ENCODE assay signal across 8 cellular contexts in genomic region chr4:68349361-68350360, GRCh38. TPM values are rescaled to one million over a fixed set of nuclear protein-coding genes. Genes with fewer than 3 reads are reported as not detected.
DNase-seq lines count a peak whose midpoint lies in the region; ATAC-seq and TF ChIP-seq lines count a peak whose summit lies in the region.

TSS of gene YTHDC1 (minus strand) at chr4:68350090. CDS start at chr4:68349753, 337 bp downstream.

- H3F3A ChIP-seq in PC-3 (ENCODE audit: low read length, unreplicated experiment), result peaks cover 6% of the 10 kb centered on the region

- peak within 1 kb of the TSS; percentile 76 for H2AFZ ChIP-seq in PC-3 (ENCODE audit: low read length)

- H3K9me3 ChIP-seq in PC-3 (ENCODE audit: low read length) (no peaks in the 10 kb centered on the region), mucosa of descending colon (no peaks in the 10 kb centered on the region)

- intact Hi-C loops in PC-3 (cut with micrococcal nuclease) (loop anchor here (1.0 to 10.0 kb wide), 3 partner anchors 20 to 745 kb away; partner anchors contain the start of gene UGT2B7), mucosa of descending colon (cut with DNase I, micrococcal nuclease) (no loop called here)

- H3K79me2 ChIP-seq in PC-3 (ENCODE audit: low read length), result peaks cover 52% of the 10 kb centered on the region

- DNase-seq in DMS153 (lab: John Stamatoyannopoulos, UW) (peak; percentile 93), PC-3 (peak; percentile 99), activated T-cell treated with anti-CD3 and anti-CD28 coated beads for 48 hours (ENCODE audit: low read depth) (peak; percentile 89), epithelial cell of prostate (ENCODE audit: low read depth, low spot score) (peak; percentile 89), mucosa of descending colon (peak; percentile 96 to 99 (median 98))
- DNase-seq in stimulated activated CD8-positive, alpha-beta memory T cell treated with anti-CD3 and anti-CD28 coated beads, Interleukin-4, amount 100 ng/mL, for 24 hours (ENCODE audit: low read depth), result peak; percentile 93

- no TSS peak for BruUV-seq in PC-3 (replicated peaks; lab: Mats Ljungman, UMichigan)

- peak; percentile 97 for ATAC-seq in GM21576 (IDR thresholded peaks at IDR 0.05; ENCODE audit: unreplicated experiment)
- ATAC-seq in PC-3, result peak; percentile 87
- peak; percentile 99 for ATAC-seq in mucosa of descending colon

- no peaks in the 10 kb centered on the region for H3K27me3 ChIP-seq in PC-3 (ENCODE audit: low read length)

- H4K20me1 ChIP-seq in PC-3 (ENCODE audit: low read length), result peaks cover 43% of the 10 kb centered on the region

- peak within 1 kb of the TSS; percentile 96 for H3K9ac ChIP-seq in PC-3 (ENCODE audit: low read length)

- 0 out of 2 replicates have a peak, but pooled peaks have one; percentile 9 for TF ChIP-seq CTCF in PC-3 (conservative IDR thresholded peaks at IDR 0.05; ENCODE audit: low read depth, low read length)
- TF ChIP-seq CTCF in mucosa of descending colon (IDR thresholded peaks at IDR 0.05), result no peak

- H3K4me3 ChIP-seq in PC-3 (ENCODE audit: low read length) (peak within 1 kb of the TSS; percentile 93), mucosa of descending colon (peak within 1 kb of the TSS; percentile 91)

- TF ChIP-seq RAD21 in Ishikawa (IDR thresholded peaks at IDR 0.05; ENCODE audit: low read depth), result no peak

- H3K36me3 ChIP-seq in PC-3 (ENCODE audit: low read depth, low read length) (no peaks in the 10 kb centered on the region), mucosa of descending colon (ENCODE audit: low read depth) (no peaks in the 10 kb centered on the region)

- H3K4me1 ChIP-seq in PC-3 (ENCODE audit: insufficient read depth, low read length) (peaks cover 34% of the 10 kb centered on the region), mucosa of descending colon (ENCODE audit: low read depth) (peaks cover 16% of the 10 kb centered on the region)

- 0 out of 2 replicates have a peak, but pooled peaks have one; percentile 36 for TF ChIP-seq EP300 in Ishikawa (IDR thresholded peaks at IDR 0.05; ENCODE audit: borderline replicate concordance)

- no peaks in the 10 kb centered on the region for H3K9me2 ChIP-seq in PC-3 (replicated peaks; ENCODE audit: low read length)

- POLR2A ChIA-PET in PC-3 (lab: Charles Lee; ENCODE audit: unreplicated experiment), result interaction anchor here (0.6 kb wide), 1 partner anchor 22 kb away, joined by 4 read pairs; no protein-coding TSS in a partner anchor

- CTCF ChIA-PET in PC-3 (lab: Charles Lee), result no interaction called here

- peak within 1 kb of the TSS; percentile 91 for H3K4me2 ChIP-seq in PC-3 (ENCODE audit: low read length)

- H3K27ac ChIP-seq in PC-3 (ENCODE audit: low read length), result peak within 1 kb of the TSS; percentile 78
- H3K27ac ChIP-seq in epithelial cell of prostate, result peak within 1 kb of the TSS; percentile 89

TF ChIP-seq in Ishikawa, 13 proteins besides CTCF, POLR2A, EP300 and RAD21:
- TF ChIP-seq ZBTB7A (IDR thresholded peaks at IDR 0.05; ENCODE audit: low read depth), result no peak
- peak; percentile 66 for TF ChIP-seq TEAD4 (IDR thresholded peaks at IDR 0.05)
- TF ChIP-seq NFIC (IDR thresholded peaks at IDR 0.05), result peak; percentile 1; the same call in 1 of the 2 replicates
- peak; percentile 81 for TF ChIP-seq MAX (IDR thresholded peaks at IDR 0.05)
- TF ChIP-seq REST (IDR thresholded peaks at IDR 0.05; ENCODE audit: low read depth), result no peak
- peak; percentile 90 for TF ChIP-seq CREB1 (IDR thresholded peaks at IDR 0.05; ENCODE audit: low read depth)
- TF ChIP-seq TAF1 (IDR thresholded peaks at IDR 0.05; ENCODE audit: low read depth), result peak; percentile 90
- peak; percentile 89 for TF ChIP-seq YY1 (IDR thresholded peaks at IDR 0.05; ENCODE audit: low read depth)
- no peak for TF ChIP-seq EGR1 (IDR thresholded peaks at IDR 0.05)
- no peak for TF ChIP-seq FOXM1 (IDR thresholded peaks at IDR 0.05; ENCODE audit: borderline replicate concordance, low read depth)
- TF ChIP-seq USF1 (IDR thresholded peaks at IDR 0.05), result no peak
- TF ChIP-seq CEBPB (IDR thresholded peaks at IDR 0.05), result peak; percentile 83
- TF ChIP-seq TCF12 (IDR thresholded peaks at IDR 0.05; ENCODE audit: low read depth), result peak; percentile 76

RNA-seq across cellular contexts. Expression of gene YTHDC1, which starts in this region (rescaled TPM):
- total RNA-seq in PC-3 (2014; rRNA removed), result 47.6 and 55.5 TPM in 2 replicates
- 10 to 100 TPM; 55.1 to 92.3 (median 73.6) TPM for total RNA-seq in mucosa of descending colon

Comparison
In these comparisons a context has a peak if more than half of its experiments do, and no peak if none do; other contexts are left out.
1. Peak in every context shown above with its lines: DNase-seq, ATAC-seq, H3K4me3 ChIP-seq and H3K27ac ChIP-seq.